In genomic region chr17:4679652-4680051, GRCh38 we compare ENCODE assay signal across 1 cellular context.
TF ChIP-seq lines count a peak whose summit lies in the region.

No MANE protein-coding gene starts in this region.

TF ChIP-seq in K562, 482 proteins besides CTCF, POLR2A, EP300 and RAD21:
- TF ChIP-seq MBD1 (CRISPR knock-in tag; IDR thresholded peaks at IDR 0.05) (no peak), MAFG (tag; conservative IDR thresholded peaks at IDR 0.05) (peak; percentile 29; the same call in 1 of the 2 replicates), NBN (IDR thresholded peaks at IDR 0.05; ENCODE audit: low read depth) (no peak), MXD1 (CRISPR knock-in tag; IDR thresholded peaks at IDR 0.05; ENCODE audit: borderline replicate concordance, poor library complexity, severe bottlenecking) (no peak), MED1 (CRISPR knock-in tag; IDR thresholded peaks at IDR 0.05; ENCODE audit: borderline replicate concordance) (no peak), ZNF316 (IDR thresholded peaks at IDR 0.05) (0 out of 2 replicates have a peak, but pooled peaks have one; percentile 10), POLR2AphosphoS2 (IDR thresholded peaks at IDR 0.05; ENCODE audit: low read length) (no peak), FOSL1 (tag; conservative IDR thresholded peaks at IDR 0.05) (peak; percentile 39)
- TF ChIP-seq, protein P1, sequence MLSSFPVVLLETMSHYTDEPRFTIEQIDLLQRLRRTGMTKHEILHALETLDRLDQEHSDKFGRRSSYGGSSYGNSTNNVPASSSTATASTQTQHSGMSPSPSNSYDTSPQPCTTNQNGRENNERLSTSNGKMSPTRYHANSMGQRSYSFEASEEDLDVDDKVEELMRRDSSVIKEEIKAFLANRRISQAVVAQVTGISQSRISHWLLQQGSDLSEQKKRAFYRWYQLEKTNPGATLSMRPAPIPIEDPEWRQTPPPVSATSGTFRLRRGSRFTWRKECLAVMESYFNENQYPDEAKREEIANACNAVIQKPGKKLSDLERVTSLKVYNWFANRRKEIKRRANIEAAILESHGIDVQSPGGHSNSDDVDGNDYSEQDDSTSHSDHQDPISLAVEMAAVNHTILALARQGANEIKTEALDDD (IDR thresholded peaks at IDR 0.05) = peak; percentile 86
